ENCODE assay signal across 1 cellular context in the genomic region with DNA sequence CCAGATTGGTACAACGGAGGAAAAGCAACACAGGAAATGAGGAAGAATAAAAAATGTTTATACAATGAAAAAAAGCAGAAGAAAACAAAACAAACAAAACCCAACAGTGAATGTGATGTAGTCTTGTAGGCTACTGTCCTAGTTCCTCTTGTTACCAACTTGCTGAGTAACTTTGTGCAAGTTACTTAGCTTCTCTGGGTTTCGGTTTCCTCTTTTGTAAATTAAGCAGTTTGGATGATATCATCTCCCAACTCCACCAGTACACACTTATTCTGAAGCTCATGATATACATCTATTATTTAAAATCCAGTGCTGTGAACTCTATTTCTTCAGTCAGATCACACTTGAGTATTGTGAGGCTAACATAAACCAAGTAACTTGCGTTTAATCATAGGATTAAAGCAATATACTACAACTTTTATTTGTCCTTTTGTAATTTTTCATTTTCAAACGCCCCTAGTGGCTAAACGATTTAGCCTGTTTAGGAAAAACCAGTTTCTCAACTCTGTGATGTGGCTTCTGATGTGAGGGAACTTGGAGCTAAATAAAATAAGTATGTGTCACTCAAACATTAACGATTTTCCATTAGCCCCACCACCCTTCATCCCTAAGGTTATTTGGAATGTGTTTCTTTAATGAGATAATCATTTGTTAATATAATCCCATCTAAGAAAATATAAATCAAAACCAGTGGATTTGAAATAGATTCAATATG.
A peak's percentile ranks its signal among the peaks of the same experiment; 100 is the strongest.
TF ChIP-seq lines count a peak whose summit lies in the region.

No MANE protein-coding gene starts in this region.

TF ChIP-seq in GM12878, 131 proteins besides CTCF, POLR2A, EP300 and RAD21 (continued from another document):
- TF ChIP-seq, protein P1, sequence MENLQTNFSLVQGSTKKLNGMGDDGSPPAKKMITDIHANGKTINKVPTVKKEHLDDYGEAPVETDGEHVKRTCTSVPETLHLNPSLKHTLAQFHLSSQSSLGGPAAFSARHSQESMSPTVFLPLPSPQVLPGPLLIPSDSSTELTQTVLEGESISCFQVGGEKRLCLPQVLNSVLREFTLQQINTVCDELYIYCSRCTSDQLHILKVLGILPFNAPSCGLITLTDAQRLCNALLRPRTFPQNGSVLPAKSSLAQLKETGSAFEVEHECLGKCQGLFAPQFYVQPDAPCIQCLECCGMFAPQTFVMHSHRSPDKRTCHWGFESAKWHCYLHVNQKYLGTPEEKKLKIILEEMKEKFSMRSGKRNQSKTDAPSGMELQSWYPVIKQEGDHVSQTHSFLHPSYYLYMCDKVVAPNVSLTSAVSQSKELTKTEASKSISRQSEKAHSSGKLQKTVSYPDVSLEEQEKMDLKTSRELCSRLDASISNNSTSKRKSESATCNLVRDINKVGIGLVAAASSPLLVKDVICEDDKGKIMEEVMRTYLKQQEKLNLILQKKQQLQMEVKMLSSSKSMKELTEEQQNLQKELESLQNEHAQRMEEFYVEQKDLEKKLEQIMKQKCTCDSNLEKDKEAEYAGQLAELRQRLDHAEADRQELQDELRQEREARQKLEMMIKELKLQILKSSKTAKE (IDR thresholded peaks at IDR 0.05; ENCODE audit: low read depth, poor library complexity, severe bottlenecking): peak; percentile 67
- peak; percentile 37 for TF ChIP-seq KLF5 (IDR thresholded peaks at IDR 0.05; ENCODE audit: partially characterized antibody)
- no peak for TF ChIP-seq GABPA (IDR thresholded peaks at IDR 0.05; ENCODE audit: low read depth)
- TF ChIP-seq ZZZ3 (IDR thresholded peaks at IDR 0.05; ENCODE audit: control insufficient read depth, insufficient read length, low read depth): no peak
- peak; percentile 96 for TF ChIP-seq ATF7 (IDR thresholded peaks at IDR 0.05; ENCODE audit: low read depth)
- peak; percentile 50 for TF ChIP-seq IKZF1 (conservative IDR thresholded peaks at IDR 0.05)
- peak; percentile 87 for TF ChIP-seq SPI1 (IDR thresholded peaks at IDR 0.05; ENCODE audit: borderline replicate concordance, insufficient read depth, low read depth, low read length)
- peak in 1 of 2 experiments; percentile 65; a peak in 2 of 4 replicates for TF ChIP-seq ETV6 (conservative IDR thresholded peaks at IDR 0.05 in 1 of 2, IDR thresholded peaks at IDR 0.05 in 1 of 2; ENCODE audit: borderline replicate concordance in 1 of 2, low read depth in 1 of 2)
- TF ChIP-seq FOXM1 (IDR thresholded peaks at IDR 0.05; ENCODE audit: low read depth, low read length): no peak; the same call in 1 of the 2 replicates
- peak; percentile 96 for TF ChIP-seq SMARCA5 (IDR thresholded peaks at IDR 0.05)
- no peak for TF ChIP-seq TCF12 (IDR thresholded peaks at IDR 0.05; ENCODE audit: low read depth, low read length)
- TF ChIP-seq HDGF (IDR thresholded peaks at IDR 0.05): no peak
- peak; percentile 48; the same call in 1 of the 2 replicates for TF ChIP-seq IRF4 (IDR thresholded peaks at IDR 0.05; ENCODE audit: low read depth, low read length)
